8 cellular contexts compared by ENCODE assay signal in genomic region chr11:65506770-65507485, GRCh38. TPM values are rescaled to one million over a fixed set of nuclear protein-coding genes. Genes with fewer than 3 reads are reported as not detected.
DNase-seq lines count a peak whose midpoint lies in the region; ATAC-seq and TF ChIP-seq lines count a peak whose summit lies in the region.

No MANE protein-coding gene starts in this region.

- intact Hi-C loops in mammary epithelial cell (cut with micrococcal nuclease) (loop anchor here (1.0 to 5.0 kb wide), 2 partner anchors 36 to 230 kb away; no protein-coding TSS in a partner anchor), right lobe of liver (cut with DNase I) (no loop called here)

- TF ChIP-seq EP300 in suprapubic skin (IDR thresholded peaks at IDR 0.05), result no peak

- peak; percentile 32 for DNase-seq in CD1c-positive myeloid dendritic cell (ENCODE audit: extremely low spot score)
- DNase-seq in mammary epithelial cell, result no peak
- DNase-seq in right lobe of liver, result peak in 1 of 3 donors; percentile 54
- peak in 1 of 2 donors; percentile 62 for DNase-seq in suprapubic skin (ENCODE audit: low spot score in 2 of 2)
- no peak for DNase-seq in epidermal melanocyte (ENCODE audit: insufficient read length, low spot score)

- BruUV-seq in mammary epithelial cell (replicated peaks; lab: Mats Ljungman, UMichigan), result TSS peak; percentile 76

- dilution Hi-C loops in mammary epithelial cell (cut with HindIII; ENCODE audit: low sequenced_read_pairs), result no loop called here

- no peaks in the 10 kb centered on the region for H3K9me3 ChIP-seq in mammary epithelial cell (replicated peaks; ENCODE audit: insufficient read depth, low read length)
- H3K9me3 ChIP-seq in right lobe of liver, result no peaks in the 10 kb centered on the region
- H3K9me3 ChIP-seq in suprapubic skin, result no peaks in the 10 kb centered on the region

- CTCF ChIA-PET in mammary epithelial cell (lab: Charles Lee; ENCODE audit: low non-redundant PET), result interaction anchor here (0.6 kb wide), 1 partner anchor 36 kb away, joined by 3 read pairs; no protein-coding TSS in a partner anchor

- peaks cover 32% of the 10 kb centered on the region for H4K20me1 ChIP-seq in mammary epithelial cell (ENCODE audit: insufficient read depth, low read length)

- peaks cover 43% of the 10 kb centered on the region for H3K79me2 ChIP-seq in mammary epithelial cell (ENCODE audit: insufficient read depth, low read length)

- H3K9ac ChIP-seq in mammary epithelial cell (ENCODE audit: insufficient read depth, low read length), result peak overlapping the region; percentile 9

- no peak overlapping the region for H2AFZ ChIP-seq in mammary epithelial cell (ENCODE audit: low read depth, low read length)

- TF ChIP-seq CTCF in mammary epithelial cell (conservative IDR thresholded peaks at IDR 0.05 in 1 of 2, IDR thresholded peaks at IDR 0.05 in 1 of 2; ENCODE audit: extremely low read depth in 1 of 2, insufficient read depth in 1 of 2, low read depth in 1 of 2, low read length in 2 of 2) (no peak), right lobe of liver (IDR thresholded peaks at IDR 0.05) (no peak), suprapubic skin (IDR thresholded peaks at IDR 0.05) (no peak)

- 0% methylated on average over 3 of the region's 7 CpGs for WGBS in mammary epithelial cell (ENCODE audit: low coverage, missing lambda C conversion rate)
- WGBS in right lobe of liver (ENCODE audit: insufficient coverage, low coverage, low lambda C conversion rate, missing lambda C conversion rate), result 11% methylated on average over 7 of the region's 7 CpGs
- 16% methylated on average over 7 of the region's 7 CpGs for WGBS in suprapubic skin

- in situ Hi-C loops in mammary epithelial cell (cut with MboI; ENCODE audit: low sequenced_read_pairs in 2 of 2), result loop anchor here in 1 of 2 donors (5.0 kb wide), 2 partner anchors 35 to 125 kb away; partner anchors contain the start of gene SLC25A45

- peak overlapping the region in 1 of 3 experiments; percentile 6 for H3K4me3 ChIP-seq in mammary epithelial cell (replicated peaks in 1 of 3; ENCODE audit: insufficient read depth in 1 of 3, low read depth in 2 of 3, low read length in 3 of 3)
- no peak overlapping the region for H3K4me3 ChIP-seq in right lobe of liver
- H3K4me3 ChIP-seq in suprapubic skin, result peak overlapping the region; percentile 66

- H3K27ac ChIP-seq in mammary epithelial cell (ENCODE audit: insufficient read depth, low read depth, low read length) (peak overlapping the region; percentile 81), right lobe of liver (peak overlapping the region; percentile 84 to 100 (median 99)), suprapubic skin (peak overlapping the region; percentile 88)

- no peak overlapping the region for H3K4me2 ChIP-seq in mammary epithelial cell (ENCODE audit: insufficient read depth, low read depth, low read length)

- H3K27me3 ChIP-seq in mammary epithelial cell (ENCODE audit: insufficient read depth, low read length) (no peaks in the 10 kb centered on the region), right lobe of liver (no peaks in the 10 kb centered on the region), suprapubic skin (no peaks in the 10 kb centered on the region)

- H3K36me3 ChIP-seq in mammary epithelial cell (ENCODE audit: insufficient read depth, low read length) (peaks cover 25% of the 10 kb centered on the region), right lobe of liver (peaks cover 13 to 48% (median 32%) of the 10 kb centered on the region in 4 donors), suprapubic skin (peaks cover 41% of the 10 kb centered on the region)

- H3K4me1 ChIP-seq in mammary epithelial cell (ENCODE audit: insufficient read depth, low read length), result peaks cover 17% of the 10 kb centered on the region
- H3K4me1 ChIP-seq in right lobe of liver, result peaks cover 0 to 36% (median 0%) of the 10 kb centered on the region in 4 donors
- peaks cover 59% of the 10 kb centered on the region for H3K4me1 ChIP-seq in suprapubic skin

- TF ChIP-seq POLR2A in Raji (IDR thresholded peaks at IDR 0.05; ENCODE audit: insufficient read depth, low read depth, low read length) (peak; percentile 43), right lobe of liver (IDR thresholded peaks at IDR 0.05) (peak; percentile 73), suprapubic skin (IDR thresholded peaks at IDR 0.05) (peak; percentile 16 to 42)

- ATAC-seq in GM19023 (IDR thresholded peaks at IDR 0.05; ENCODE audit: unreplicated experiment) (peak; percentile 46), HG03196 (IDR thresholded peaks at IDR 0.05; ENCODE audit: unreplicated experiment) (peak; percentile 31), right lobe of liver (peak; percentile 9 to 24 (median 16))

RNA-seq across cellular contexts. Expression of gene MALAT1, which starts 8.1 kb away (rescaled TPM):
- over 10,000 TPM in 1 of 2 donors, 1,000 to 10,000 TPM in 1; 9,320 to 20,636 TPM for total RNA-seq in mammary epithelial cell
- 211 TPM for polyA plus RNA-seq in mammary epithelial cell
- polyA minus RNA-seq in mammary epithelial cell, result 7,117 TPM
- total RNA-seq in right lobe of liver, result 1,000 to 10,000 TPM; 2,716 to 5,163 (median 3,933) TPM
- total RNA-seq in suprapubic skin, result over 10,000 TPM; 10,207 to 42,728 (median 11,538) TPM

RNA-seq across cellular contexts. Expression of gene SCYL1, which starts 18.0 kb away (rescaled TPM):
- total RNA-seq in mammary epithelial cell (10 to 100 TPM; 66.0 to 75.0 TPM), right lobe of liver (10 to 100 TPM; 51.3 to 82.3 (median 57.0) TPM), suprapubic skin (10 to 100 TPM; 63.2 to 83.6 (median 78.4) TPM)
- 64.8 TPM for polyA plus RNA-seq in mammary epithelial cell
- polyA minus RNA-seq in mammary epithelial cell, result 45.1 TPM

RNA-seq across cellular contexts. Expression of gene LTBP3, which starts 51.2 kb away (rescaled TPM):
- total RNA-seq in mammary epithelial cell (10 to 100 TPM; 21.0 to 42.5 TPM), right lobe of liver (10 to 100 TPM; 26.6 to 94.1 (median 46.8) TPM), suprapubic skin (10 to 100 TPM; 65.1 to 86.7 (median 71.0) TPM)
- 46.5 TPM for polyA plus RNA-seq in mammary epithelial cell
- 38.3 TPM for polyA minus RNA-seq in mammary epithelial cell
